10 cellular contexts compared by ENCODE assay signal in genomic region chr1:10170362-10170665, GRCh38. TPM values are rescaled to one million over a fixed set of nuclear protein-coding genes. Genes with fewer than 3 reads are reported as not detected.
DNase-seq lines count a peak whose midpoint lies in the region; ATAC-seq and TF ChIP-seq lines count a peak whose summit lies in the region.
"Had no signal": no experiment of that assay in that cellular context is flagged by ENCODE, and none has a peak within 500 bp of the region (broad histone marks: within the 10 kb centered on the region; RNA-seq: fewer than 3 reads in every experiment).

No MANE protein-coding gene starts in this region.

- H3K18ac ChIP-seq in neuronal stem cell (ENCODE audit: low read length) (no peak overlapping the region), mesendoderm (ENCODE audit: low read length) (no peak overlapping the region)

- peak; percentile 47 for DNase-seq in GM10248 (ENCODE audit: extremely low spot score)
- DNase-seq in MV-4-11 (lab: John Stamatoyannopoulos, UW), result peak; percentile 62
- DNase-seq in epithelial cell of esophagus (ENCODE audit: low read depth), result peak; percentile 64
- no peak for DNase-seq in neuronal stem cell (ENCODE audit: low spot score)
- DNase-seq in upper lobe of left lung, result no peak
- no peak for DNase-seq in mesendoderm
- DNase-seq: DMS53, nucleus accumbens had no signal

- no peak overlapping the region for H3K4ac ChIP-seq in neuronal stem cell (ENCODE audit: low read length)
- no peak overlapping the region for H3K4ac ChIP-seq in mesendoderm (ENCODE audit: low read depth, low read length)

- H3K9ac ChIP-seq in neuronal stem cell (ENCODE audit: low read depth, low read length, poor library complexity) (no peak overlapping the region), mesendoderm (ENCODE audit: low read length) (no peak overlapping the region)

- peak; percentile 71 for ATAC-seq in GM19463 (IDR thresholded peaks at IDR 0.05; ENCODE audit: unreplicated experiment)
- no peak for ATAC-seq in GM21515 (IDR thresholded peaks at IDR 0.05; ENCODE audit: unreplicated experiment)
- no peak for ATAC-seq in upper lobe of left lung (ENCODE audit: low FRiP score in 2 of 2)

- H3K4me1 ChIP-seq in neuronal stem cell (ENCODE audit: control insufficient read depth in 2 of 2, insufficient read depth in 1 of 2, low read depth in 1 of 2, low read length in 2 of 2) (peaks cover 0 to 12% of the 10 kb centered on the region in 2 donors), upper lobe of left lung (no peaks in the 10 kb centered on the region), mesendoderm (ENCODE audit: control insufficient read depth, low read depth, low read length) (no peaks in the 10 kb centered on the region)

- TF ChIP-seq CTCF in GM10248 (IDR thresholded peaks at IDR 0.05; ENCODE audit: control extremely low read depth, extremely low read depth, low read depth, missing control alignments) (no peak), epithelial cell of esophagus (IDR thresholded peaks at IDR 0.05; ENCODE audit: insufficient read depth, low read depth, low read length, missing control alignments) (no peak), upper lobe of left lung (IDR thresholded peaks at IDR 0.05) (no peak)

- no peak overlapping the region for H2BK12ac ChIP-seq in neuronal stem cell (ENCODE audit: low read length)

- CTCF ChIA-PET in GM10248 (lab: Yijun Ruan, JAX), result interaction anchor here (1.0 to 2.6 kb wide), 3 partner anchors 10 to 40 kb away, joined by 3 to 12 read pairs (median 3); partner anchors contain the start of gene KIF1B

- H3K79me2 ChIP-seq in mesendoderm (ENCODE audit: control insufficient read depth, insufficient read depth, low read length), result no peaks in the 10 kb centered on the region

- no peak overlapping the region for H3K56ac ChIP-seq in mesendoderm (ENCODE audit: low read length)

- no peak overlapping the region for H3K4me3 ChIP-seq in epithelial cell of esophagus (ENCODE audit: low read length)
- no peak overlapping the region for H3K4me3 ChIP-seq in neuronal stem cell (ENCODE audit: low read length in 2 of 2)
- no peak overlapping the region for H3K4me3 ChIP-seq in upper lobe of left lung
- no peak overlapping the region for H3K4me3 ChIP-seq in mesendoderm (ENCODE audit: low read length)

- no peak overlapping the region for H2AFZ ChIP-seq in neuronal stem cell (ENCODE audit: low read length)

- no peak overlapping the region for H3K4me2 ChIP-seq in neuronal stem cell (ENCODE audit: insufficient read depth, low read length, poor library complexity, severe bottlenecking)
- no peak overlapping the region for H3K4me2 ChIP-seq in mesendoderm (ENCODE audit: low read length)

- H4K91ac ChIP-seq in neuronal stem cell (ENCODE audit: low read depth, low read length, poor library complexity), result no peak overlapping the region

- no peak overlapping the region for H4K8ac ChIP-seq in neuronal stem cell (ENCODE audit: low read depth, low read length)
- H4K8ac ChIP-seq in mesendoderm (ENCODE audit: low read depth, low read length), result no peak overlapping the region

- POLR2A ChIA-PET in GM10248 (lab: Yijun Ruan, JAX), result interaction anchor here (0.5 to 1.0 kb wide), 2 partner anchors 9 to 194 kb away, joined by 3 to 5 read pairs; no protein-coding TSS in a partner anchor

- peaks cover 27 to 72% of the 10 kb centered on the region in 2 donors for H3K36me3 ChIP-seq in neuronal stem cell (replicated peaks in 1 of 2; ENCODE audit: control insufficient read depth in 2 of 2, insufficient read depth in 2 of 2, low read length in 2 of 2)
- H3K36me3 ChIP-seq in upper lobe of left lung, result peaks cover 10 to 91% (median 65%) of the 10 kb centered on the region in 4 donors
- H3K36me3 ChIP-seq in mesendoderm (ENCODE audit: control insufficient read depth, insufficient read depth, low read length), result peaks cover 2% of the 10 kb centered on the region

- H2BK15ac ChIP-seq in neuronal stem cell (ENCODE audit: low read length), result no peak overlapping the region
- no peak overlapping the region for H2BK15ac ChIP-seq in mesendoderm (replicated peaks; ENCODE audit: low read depth)

- H3K27me3 ChIP-seq in neuronal stem cell (ENCODE audit: control insufficient read depth in 3 of 3, insufficient read depth in 3 of 3, low read depth in 1 of 3, low read length in 3 of 3), result no peaks in the 10 kb centered on the region
- no peaks in the 10 kb centered on the region for H3K27me3 ChIP-seq in upper lobe of left lung
- H3K27me3 ChIP-seq in mesendoderm (ENCODE audit: insufficient read depth, low read length, poor library complexity), result no peaks in the 10 kb centered on the region

- TF ChIP-seq POLR2A in upper lobe of left lung (IDR thresholded peaks at IDR 0.05), result no peak

- no peak overlapping the region for H2BK120ac ChIP-seq in neuronal stem cell (ENCODE audit: low read depth, low read length)
- no peak overlapping the region for H2BK120ac ChIP-seq in mesendoderm (ENCODE audit: low read depth, low read length)

- H2AK5ac ChIP-seq in neuronal stem cell (ENCODE audit: low read depth, low read length) (no peak overlapping the region), mesendoderm (ENCODE audit: low read length) (no peak overlapping the region)

- H4K5ac ChIP-seq in mesendoderm (ENCODE audit: low read length), result no peak overlapping the region

- H3K79me1 ChIP-seq in neuronal stem cell (ENCODE audit: low read depth, low read length), result no peaks in the 10 kb centered on the region
- no peaks in the 10 kb centered on the region for H3K79me1 ChIP-seq in mesendoderm (ENCODE audit: low read length)

- H2BK5ac ChIP-seq in neuronal stem cell (ENCODE audit: low read length) (no peak overlapping the region), mesendoderm (ENCODE audit: low read length) (no peak overlapping the region)

- H3K27ac ChIP-seq in neuronal stem cell (replicated peaks; ENCODE audit: low read length) (no peak overlapping the region), upper lobe of left lung (no peak overlapping the region), mesendoderm (ENCODE audit: low read depth, low read length) (no peak overlapping the region)

- H3K9me3 ChIP-seq in neuronal stem cell (replicated peaks in 1 of 2; ENCODE audit: control insufficient read depth in 2 of 2, insufficient read depth in 1 of 2, low read depth in 1 of 2, low read length in 2 of 2) (peaks cover 0 to 2% of the 10 kb centered on the region in 2 donors), upper lobe of left lung (no peaks in the 10 kb centered on the region)

- WGBS in neuronal stem cell (ENCODE audit: extremely low coverage in 2 of 2, insufficient read length in 2 of 2, insufficient replicate concordance in 1 of 2), 2 donors, result no CpG with 5 or more reads among the region's 2 CpGs
- WGBS in upper lobe of left lung, 2 donors, result 66 to 87% methylated on average over 2 of the region's 2 CpGs
- WGBS in mesendoderm (ENCODE audit: extremely low coverage, insufficient coverage, low lambda C conversion rate), result no CpG with 5 or more reads among the region's 2 CpGs

- H3K14ac ChIP-seq in neuronal stem cell (ENCODE audit: low read length), result no peak overlapping the region

- H3K23ac ChIP-seq in neuronal stem cell (ENCODE audit: low read depth, low read length, poor library complexity) (no peak overlapping the region), mesendoderm (ENCODE audit: low read length) (no peak overlapping the region)

- TF ChIP-seq EP300 in upper lobe of left lung (IDR thresholded peaks at IDR 0.05), result no peak

RNA-seq across cellular contexts. Expression of gene KIF1B, which starts 40.1 kb away (rescaled TPM):
- polyA plus RNA-seq in neuronal stem cell (2013, experiment 1 of 2), result 22.0 TPM
- polyA plus RNA-seq in neuronal stem cell (2013, experiment 2 of 2), result 22.3 TPM
- total RNA-seq in upper lobe of left lung, result 10 to 100 TPM; 29.4 to 67.1 (median 42.0) TPM
- 22.8 TPM for polyA plus RNA-seq in mesendoderm (2013, experiment 1 of 2)
- 23.0 TPM for polyA plus RNA-seq in mesendoderm (2013, experiment 2 of 2)

Comparison
In these comparisons a context has a peak if more than half of its experiments do, and no peak if none do; other contexts are left out.
1. DNase-seq: peak in GM10248 (single experiment), MV-4-11 (single experiment) and epithelial cell of esophagus (single experiment); none in neuronal stem cell (single experiment), upper lobe of left lung (0 of 2) and mesendoderm (single experiment).